ENCODE assay signal across 27 cellular contexts in genomic region chr9:71752928-71753327, GRCh38. TPM values are rescaled to one million over a fixed set of nuclear protein-coding genes. Genes with fewer than 3 reads are reported as not detected.
A peak's percentile ranks its signal among the peaks of the same experiment; 100 is the strongest.
DNase-seq lines count a peak whose midpoint lies in the region; ATAC-seq and TF ChIP-seq lines count a peak whose summit lies in the region.
"Had no signal": no experiment of that assay in that cellular context is flagged by ENCODE, and none has a peak within 500 bp of the region (broad histone marks: within the 10 kb centered on the region; RNA-seq: fewer than 3 reads in every experiment).

No MANE protein-coding gene starts in this region.

- H3K36me3 ChIP-seq in A673 (ENCODE audit: insufficient read depth, low read length, poor library complexity, severe bottlenecking) (no peaks in the 10 kb centered on the region), HAP-1 (replicated peaks) (peaks cover 11% of the 10 kb centered on the region), mesodermal cell (ENCODE audit: control insufficient read depth, insufficient read depth, low read length) (peaks cover 33% of the 10 kb centered on the region)
- H3K36me3 ChIP-seq: ascending aorta, ovary, right atrium auricular region had no signal

- H3K9me3 ChIP-seq in A673 (ENCODE audit: low read depth, low read length, poor library complexity, severe bottlenecking) (no peaks in the 10 kb centered on the region), HAP-1 (no peaks in the 10 kb centered on the region), mesodermal cell (ENCODE audit: control insufficient read depth, low read length) (no peaks in the 10 kb centered on the region)
- H3K9me3 ChIP-seq: ascending aorta, ovary, right atrium auricular region, spleen, vagina had no signal

- TF ChIP-seq CTCF in A673 (conservative IDR thresholded peaks at IDR 0.05; ENCODE audit: low read depth, low read length) (no peak), WTC11 (IDR thresholded peaks at IDR 0.05) (no peak)

- H3K27ac ChIP-seq in A673 (ENCODE audit: low read depth, low read length, poor library complexity, severe bottlenecking) (peak overlapping the region; percentile 15), mesodermal cell (ENCODE audit: low read depth, low read length, severe bottlenecking) (peak overlapping the region; percentile 43)
- H3K27ac ChIP-seq: ascending aorta, dorsolateral prefrontal cortex, ovary, right atrium auricular region, SK-N-MC, vagina had no signal

- no peak overlapping the region; the same call in 1 of the 2 replicates for H3K4me3 Mint-ChIP-seq in WTC11
- H3K4me3 Mint-ChIP-seq: activated CD4-positive, alpha-beta T cell treated with anti-CD3 and anti-CD28 coated beads, Interleukin-2, amount 10 ng/mL, durations not matched to agents 24 days and 14 days; central memory CD8-positive, alpha-beta T cell; stimulated activated naive B cell treated with anti-CD40 and anti-IgM and Interleukin-4, amounts not matched to agents 10 μg/mL and 1 μg/mL and 100 μg/mL, for 72 hours; T-helper 17 cell had no signal

- POLR2A ChIA-PET in A673 (lab: Charles Lee; ENCODE audit: low non-redundant PET) (interaction anchor here (0.6 kb wide), 1 partner anchor 158 kb away, joined by 3 read pairs; the partner anchor contains the start of gene ABHD17B), WTC11 (lab: Charles Lee) (no interaction called here)

- intact Hi-C loops in A673 (cut with micrococcal nuclease; ENCODE audit: unreplicated experiment) = no loop called here

- H3K36me3 Mint-ChIP-seq in WTC11 = peaks cover 23% of the 10 kb centered on the region

- in situ Hi-C loops in HAP-1 (cut with MboI; ENCODE audit: low sequenced_read_pairs) = no loop called here

- no peaks in the 10 kb centered on the region; the same call in 1 of the 2 replicates for H3K27me3 Mint-ChIP-seq in WTC11 (ENCODE audit: low read depth)
- H3K27me3 Mint-ChIP-seq: activated CD4-positive, alpha-beta T cell treated with anti-CD3 and anti-CD28 coated beads, Interleukin-2, amount 10 ng/mL, durations not matched to agents 24 days and 14 days; central memory CD8-positive, alpha-beta T cell; stimulated activated naive B cell treated with anti-CD40 and anti-IgM and Interleukin-4, amounts not matched to agents 10 μg/mL and 1 μg/mL and 100 μg/mL, for 72 hours; T-helper 17 cell had no signal

- H3K4me1 Mint-ChIP-seq in WTC11 = peaks cover 76% of the 10 kb centered on the region

- ATAC-seq in WTC11 = no peak
- no peak for ATAC-seq in GM19395 (IDR thresholded peaks at IDR 0.05; ENCODE audit: unreplicated experiment)
- ATAC-seq in left lobe of liver = no peak
- ATAC-seq: stimulated activated naive B cell treated with anti-CD40 and anti-IgM and Interleukin-4, amounts not matched to agents 10 μg/mL and 1 μg/mL and 100 μg/mL, for 72 hours; T-helper 17 cell had no signal

- no peaks in the 10 kb centered on the region for H3K9me3 Mint-ChIP-seq in WTC11
- H3K9me3 Mint-ChIP-seq: central memory CD8-positive, alpha-beta T cell; stimulated activated naive B cell treated with anti-CD40 and anti-IgM and Interleukin-4, amounts not matched to agents 10 μg/mL and 1 μg/mL and 100 μg/mL, for 72 hours had no signal

- H3K4me1 ChIP-seq in A673 (ENCODE audit: insufficient read depth, low read length, poor library complexity, severe bottlenecking) (peaks cover 40% of the 10 kb centered on the region), HAP-1 (peaks cover 44% of the 10 kb centered on the region), mesodermal cell (ENCODE audit: control insufficient read depth, insufficient read depth, low read length, poor library complexity, severe bottlenecking) (peaks cover 7% of the 10 kb centered on the region)
- H3K4me1 ChIP-seq: ascending aorta, vagina had no signal

- H3K27ac Mint-ChIP-seq in WTC11 = peak overlapping the region; percentile 88
- H3K27ac Mint-ChIP-seq: activated CD4-positive, alpha-beta T cell treated with anti-CD3 and anti-CD28 coated beads, Interleukin-2, amount 10 ng/mL, durations not matched to agents 24 days and 14 days; stimulated activated naive B cell treated with anti-CD40 and anti-IgM and Interleukin-4, amounts not matched to agents 10 μg/mL and 1 μg/mL and 100 μg/mL, for 72 hours; T-helper 17 cell had no signal

- BruUV-seq in A673 (replicated peaks; lab: Mats Ljungman, UMichigan) = no TSS peak

- no peak for DNase-seq in A673 (ENCODE audit: low spot score)
- DNase-seq in HAP-1 (ENCODE audit: low spot score in 2 of 2) = peak; percentile 85 to 97
- no peak for DNase-seq in WTC11 (ENCODE audit: low spot score)
- no peak for DNase-seq in left lobe of liver (ENCODE audit: low spot score)
- no peak for DNase-seq in AG20443 (ENCODE audit: low spot score)
- no peak for DNase-seq in stimulated activated CD4-positive, alpha-beta T cell treated with anti-CD3 and anti-CD28 coated beads, Interleukin-4, amount 100 ng/mL, for 4 hours
- DNase-seq: ACHN; activated CD4-positive, alpha-beta T cell treated with anti-CD3 and anti-CD28 coated beads, Interleukin-2, amount 10 ng/mL, durations not matched to agents 24 days and 14 days; activated naive CD4-positive, alpha-beta T cell treated with anti-CD3 and anti-CD28 coated beads, Interleukin-2, amount 50 U/mL, for 16 hours; dorsolateral prefrontal cortex; mammary epithelial cell; MM.1S; NCI-H1694; NCI-H82; ovary; RPMI8226; spleen; stimulated activated CD4-positive, alpha-beta T cell treated with anti-CD3 and anti-CD28 coated beads, Interleukin-2, amount 100 ng/mL, for 48 hours; stimulated activated naive B cell treated with anti-CD40 and anti-IgM and Interleukin-4, amounts not matched to agents 10 μg/mL and 1 μg/mL and 100 μg/mL, for 72 hours; T-helper 17 cell had no signal

- WGBS in mesodermal cell (ENCODE audit: insufficient coverage in 2 of 2), 2 experiments = 60 to 72% methylated on average over 3 of the region's 3 CpGs

- H3K27me3 ChIP-seq in A673 (replicated peaks; ENCODE audit: insufficient read depth, low read depth, low read length, poor library complexity) (no peaks in the 10 kb centered on the region), HAP-1 (ENCODE audit: low read depth) (no peaks in the 10 kb centered on the region)
- H3K27me3 ChIP-seq: ascending aorta, dorsolateral prefrontal cortex, ovary, right atrium auricular region, spleen, vagina had no signal

- CTCF ChIA-PET in A673 (lab: Charles Lee) (no interaction called here), WTC11 (lab: Charles Lee) (no interaction called here)

- H3K4me3 ChIP-seq in A673 (ENCODE audit: low read depth, low read length, poor library complexity, severe bottlenecking) (no peak overlapping the region), HAP-1 (no peak overlapping the region), mesodermal cell (ENCODE audit: extremely low read depth, insufficient read depth, low read length, poor library complexity, severe bottlenecking) (no peak overlapping the region)
- H3K4me3 ChIP-seq: ascending aorta, dorsolateral prefrontal cortex, ovary, right atrium auricular region, SK-N-MC, spleen, vagina had no signal

TF ChIP-seq in WTC11, 78 proteins besides CTCF, POLR2A, EP300 and RAD21:
- no peak for TF ChIP-seq EMX1 (CRISPR knock-in tag; IDR thresholded peaks at IDR 0.05)
- no peak for TF ChIP-seq FOXP1 (CRISPR knock-in tag; IDR thresholded peaks at IDR 0.05; ENCODE audit: borderline replicate concordance)
- TF ChIP-seq ATF1 (CRISPR knock-in tag; IDR thresholded peaks at IDR 0.05) = no peak
- no peak for TF ChIP-seq GTF2I (CRISPR knock-in tag; conservative IDR thresholded peaks at IDR 0.05)
- TF ChIP-seq ZBTB21 (CRISPR knock-in tag; IDR thresholded peaks at IDR 0.05; ENCODE audit: borderline replicate concordance) = no peak
- TF ChIP-seq ERG (CRISPR knock-in tag; IDR thresholded peaks at IDR 0.05) = no peak
- TF ChIP-seq NR3C1 (CRISPR knock-in tag; conservative IDR thresholded peaks at IDR 0.05; ENCODE audit: low read depth) = no peak
- no peak for TF ChIP-seq CREB1 (CRISPR knock-in tag; IDR thresholded peaks at IDR 0.05)
- no peak for TF ChIP-seq NR1H2 (CRISPR knock-in tag; IDR thresholded peaks at IDR 0.05)

RNA-seq across cellular contexts. Expression of gene CEMIP2, which starts 15.4 kb away (rescaled TPM):
- total RNA-seq in A673 (2021) = 31.8 and 32.9 TPM in 2 replicates
- total RNA-seq in WTC11 (2021) = 40.5 to 43.2 TPM (median 40.6 TPM) in 3 replicates
- polyA plus RNA-seq in mesodermal cell (2013, experiment 1 of 2) = 198 TPM
- polyA plus RNA-seq in mesodermal cell (2013, experiment 2 of 2) = 190 TPM
- total RNA-seq in left lobe of liver = 43.3 TPM

Comparison
In these comparisons a context has a peak if more than half of its experiments do, and no peak if none do; other contexts are left out.
1. DNase-seq: peak in HAP-1 (2 of 2); none in A673 (single experiment), WTC11 (single experiment), left lobe of liver (single experiment), AG20443 (single experiment) and stimulated activated CD4-positive, alpha-beta T cell treated with anti-CD3 and anti-CD28 coated beads, Interleukin-4, amount 100 ng/mL, for 4 hours (0 of 2).